Comparison of ENCODE assay signal across 18 cellular contexts in the genomic region with DNA sequence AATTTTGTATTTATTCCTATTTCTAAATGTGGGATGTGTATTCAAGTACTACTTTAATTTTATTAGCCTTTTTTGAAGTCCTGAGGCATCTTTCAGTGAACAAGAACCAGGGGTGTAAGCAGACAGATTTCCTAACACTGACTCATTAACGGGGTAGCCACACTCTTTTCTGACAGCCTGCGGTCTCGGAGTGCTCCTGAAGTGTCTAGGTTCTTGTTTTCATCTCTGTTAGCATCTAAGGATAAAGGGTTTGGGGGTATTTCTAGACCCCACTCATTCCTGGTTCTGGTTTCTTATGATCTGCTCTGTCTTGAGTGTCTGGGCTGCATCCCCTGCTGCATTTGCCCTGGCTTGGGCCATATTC.
"Had no signal": no experiment of that assay in that cellular context is flagged by ENCODE, and none has a peak within 500 bp of the region (broad histone marks: within the 10 kb centered on the region; RNA-seq: fewer than 3 reads in every experiment).

No MANE protein-coding gene starts in this region.

- H3K27ac ChIP-seq: brain microvascular endothelial cell, hepatocyte, left ventricle myocardium inferior, tibial nerve, WERI-Rb-1 had no signal

- H3K36me3 ChIP-seq: brain microvascular endothelial cell, left ventricle myocardium inferior, tibial nerve, WERI-Rb-1 had no signal

- H3K9me3 ChIP-seq: left ventricle myocardium inferior, mucosa of descending colon, tibial nerve had no signal

- H3K9me3 Mint-ChIP-seq: activated T-cell treated with anti-CD3 and anti-CD28 coated beads, Interleukin-2, amount 50 U/mL, for 24 hours; naive thymus-derived CD8-positive, alpha-beta T cell had no signal

- H3K4me3 Mint-ChIP-seq: activated T-cell treated with anti-CD3 and anti-CD28 coated beads, Interleukin-2, amount 50 U/mL, for 24 hours; naive thymus-derived CD8-positive, alpha-beta T cell had no signal

- H3K27me3 Mint-ChIP-seq: activated T-cell treated with anti-CD3 and anti-CD28 coated beads, Interleukin-2, amount 50 U/mL, for 24 hours had no signal

- H3K36me3 Mint-ChIP-seq: naive thymus-derived CD8-positive, alpha-beta T cell had no signal

- H3K27me3 ChIP-seq: brain microvascular endothelial cell, hepatocyte, tibial nerve had no signal

- H3K27ac Mint-ChIP-seq: activated T-cell treated with anti-CD3 and anti-CD28 coated beads, Interleukin-2, amount 50 U/mL, for 24 hours; naive thymus-derived CD8-positive, alpha-beta T cell had no signal

- ATAC-seq: naive thymus-derived CD8-positive, alpha-beta T cell had no signal

- FAIRE-seq: kidney had no signal

- H3K4me1 ChIP-seq: left ventricle myocardium inferior had no signal

- DNase-seq: activated CD4-positive, alpha-beta T cell treated with anti-CD3 and anti-CD28 coated beads, Interleukin-2, amount 50 U/mL, for 48 hours; activated naive CD4-positive, alpha-beta T cell treated with anti-CD3 and anti-CD28 coated beads, Interleukin-2, amount 50 U/mL, for 16 hours; activated T-cell treated with anti-CD3 and anti-CD28 coated beads, Interleukin-2, amount 50 U/mL, for 24 hours; amniotic stem cell; brain microvascular endothelial cell; dermis blood vessel endothelial cell; erythroblast; kidney; left ventricle myocardium inferior; naive thymus-derived CD8-positive, alpha-beta T cell; stimulated activated CD4-positive, alpha-beta T cell treated with anti-CD3 and anti-CD28 coated beads, Interleukin-15, amount 100 ng/mL, for 24 hours; stimulated activated CD4-positive, alpha-beta T cell treated with anti-CD3 and anti-CD28 coated beads, Interleukin-4, amount 100 ng/mL, for 1 hour; stimulated activated naive CD4-positive, alpha-beta T cell; T-helper 1 cell; WERI-Rb-1 had no signal

- H3K4me3 ChIP-seq: hepatocyte, left ventricle myocardium inferior, mucosa of descending colon, tibial nerve had no signal
